ENCODE assay signal across 17 cellular contexts in genomic region chr11:73225851-73226250, GRCh38. TPM values are rescaled to one million over a fixed set of nuclear protein-coding genes. Genes with fewer than 3 reads are reported as not detected.
"Had no signal": no experiment of that assay in that cellular context is flagged by ENCODE, and none has a peak within 500 bp of the region (broad histone marks: within the 10 kb centered on the region; RNA-seq: fewer than 3 reads in every experiment).

No MANE protein-coding gene starts in this region.

- H3K4me1 Mint-ChIP-seq: activated naive CD8-positive, alpha-beta T cell treated with anti-CD3 and anti-CD28 coated beads, Interleukin-2, amount 50 U/mL, for 24 hours had no signal

- H3K27me3 ChIP-seq: cardiac muscle cell, gastroesophageal sphincter, right lobe of liver, suprapubic skin had no signal

- FAIRE-seq: urothelium cell line had no signal

- H3K4me3 Mint-ChIP-seq: activated CD8-positive, alpha-beta memory T cell treated with anti-CD3 and anti-CD28 coated beads, Interleukin-2, amount 10 ng/mL, durations not matched to agents 7 days and 5 days; activated naive CD8-positive, alpha-beta T cell treated with anti-CD3 and anti-CD28 coated beads, Interleukin-2, amount 50 U/mL, for 24 hours; naive B cell; T-helper 17 cell had no signal

- H3K36me3 Mint-ChIP-seq: activated CD8-positive, alpha-beta memory T cell treated with anti-CD3 and anti-CD28 coated beads, Interleukin-2, amount 10 ng/mL, durations not matched to agents 7 days and 5 days; naive B cell had no signal

- H3K4me3 ChIP-seq: cardiac muscle cell, coronary artery, gastroesophageal sphincter, right lobe of liver, suprapubic skin had no signal

- DNase-seq: activated CD8-positive, alpha-beta memory T cell treated with anti-CD3 and anti-CD28 coated beads, Interleukin-2, amount 10 ng/mL, durations not matched to agents 7 days and 5 days; activated naive CD4-positive, alpha-beta T cell treated with Interleukin-2 at 50 U/mL for 16 hours; activated naive CD8-positive, alpha-beta T cell treated with anti-CD3 and anti-CD28 coated beads, Interleukin-2, amount 50 U/mL, for 24 hours; activated T-cell treated with anti-CD3 and anti-CD28 coated beads, Interleukin-2, amount 50 U/mL, for 48 hours; effector CD4-positive, alpha-beta T cell; kidney glomerular epithelial cell; naive B cell; right lobe of liver; stimulated activated CD4-positive, alpha-beta T cell treated with anti-CD3 and anti-CD28 coated beads, Interleukin-2, amount 100 ng/mL, for 48 hours; stimulated activated naive CD8-positive, alpha-beta T cell treated with anti-CD3 and anti-CD28 coated beads, Interleukin-15, Interleukin-2, amounts not matched to agents 100 U/mL and 50 U/mL, for 24 hours; T-helper 17 cell had no signal

- H3K27ac ChIP-seq: cardiac muscle cell, coronary artery, gastroesophageal sphincter, right lobe of liver, suprapubic skin had no signal

- H3K9me3 Mint-ChIP-seq: activated naive CD8-positive, alpha-beta T cell treated with anti-CD3 and anti-CD28 coated beads, Interleukin-2, amount 50 U/mL, for 24 hours; naive B cell had no signal

- ATAC-seq: activated CD8-positive, alpha-beta memory T cell treated with anti-CD3 and anti-CD28 coated beads, Interleukin-2, amount 10 ng/mL, durations not matched to agents 7 days and 5 days; activated naive CD8-positive, alpha-beta T cell treated with anti-CD3 and anti-CD28 coated beads, Interleukin-2, amount 50 U/mL, for 24 hours; gastroesophageal sphincter; right lobe of liver; stimulated activated naive CD8-positive, alpha-beta T cell treated with anti-CD3 and anti-CD28 coated beads, Interleukin-15, Interleukin-2, amounts not matched to agents 100 U/mL and 50 U/mL, for 24 hours; T-helper 17 cell had no signal

- H3K9me3 ChIP-seq: gastroesophageal sphincter, right lobe of liver, suprapubic skin had no signal

- H3K27ac Mint-ChIP-seq: activated CD8-positive, alpha-beta memory T cell treated with anti-CD3 and anti-CD28 coated beads, Interleukin-2, amount 10 ng/mL, durations not matched to agents 7 days and 5 days; activated naive CD8-positive, alpha-beta T cell treated with anti-CD3 and anti-CD28 coated beads, Interleukin-2, amount 50 U/mL, for 24 hours; progenitor cell of endocrine pancreas; T-helper 17 cell had no signal

- H3K36me3 ChIP-seq: cardiac muscle cell, gastroesophageal sphincter, right lobe of liver, suprapubic skin had no signal

RNA-seq across cellular contexts. Expression of gene P2RY2, which starts 7.8 kb away (rescaled TPM):
- total RNA-seq: activated CD8-positive, alpha-beta memory T cell treated with anti-CD3 and anti-CD28 coated beads, Interleukin-2, amount 10 ng/mL, durations not matched to agents 7 days and 5 days had no signal

RNA-seq across cellular contexts. Expression of gene P2RY6, which starts 46.3 kb away (rescaled TPM):
- total RNA-seq: activated CD8-positive, alpha-beta memory T cell treated with anti-CD3 and anti-CD28 coated beads, Interleukin-2, amount 10 ng/mL, durations not matched to agents 7 days and 5 days; T-helper 17 cell had no signal
- polyA plus RNA-seq: cardiac muscle cell had no signal
